In genomic region chr10:132558516-132559413, GRCh38 we compare ENCODE assay signal across 12 cellular contexts.
"Had no signal": no experiment of that assay in that cellular context is flagged by ENCODE, and none has a peak within 500 bp of the region (broad histone marks: within the 10 kb centered on the region; RNA-seq: fewer than 3 reads in every experiment).

No MANE protein-coding gene starts in this region.

- H3K27me3 Mint-ChIP-seq: activated naive CD8-positive, alpha-beta T cell; stimulated activated naive CD8-positive, alpha-beta T cell treated with anti-CD3 and anti-CD28 coated beads, Interleukin-15, Interleukin-2, amounts not matched to agents 100 ng/mL and 50 ng/mL, for 24 hours; T-helper 17 cell had no signal

- H3K9me3 Mint-ChIP-seq: activated T-cell treated with anti-CD3 and anti-CD28 coated beads, Interleukin-2, amount 50 U/mL, for 4 hours; stimulated activated naive CD8-positive, alpha-beta T cell treated with anti-CD3 and anti-CD28 coated beads, Interleukin-15, Interleukin-2, amounts not matched to agents 100 ng/mL and 50 ng/mL, for 24 hours had no signal

- DNase-seq: activated CD4-positive, alpha-beta T cell treated with anti-CD3 and anti-CD28 coated beads, Interleukin-2, amount 50 U/mL, for 48 hours; activated CD8-positive, alpha-beta memory T cell treated with anti-CD3 and anti-CD28 coated beads, Interleukin-2, amount 10 ng/mL, durations not matched to agents 7 days and 5 days; activated effector memory CD4-positive, alpha-beta T cell treated with anti-CD3 and anti-CD28 coated beads, Interleukin-2, amount 50 U/mL, for 16 hours; activated T-cell treated with anti-CD3 and anti-CD28 coated beads, Interleukin-2, amount 50 U/mL, for 4 hours; esophagus squamous epithelium; foreskin fibroblast; stimulated activated CD4-positive, alpha-beta T cell treated with anti-CD3 and anti-CD28 coated beads, Interleukin-2, amount 100 ng/mL, for 48 hours; T-helper 17 cell; testis had no signal

- H3K4me3 ChIP-seq: esophagus squamous epithelium, testis had no signal

- H3K4me3 Mint-ChIP-seq: activated CD8-positive, alpha-beta memory T cell treated with anti-CD3 and anti-CD28 coated beads, Interleukin-2, amount 10 ng/mL, durations not matched to agents 7 days and 5 days; activated naive CD8-positive, alpha-beta T cell; activated T-cell treated with anti-CD3 and anti-CD28 coated beads, Interleukin-2, amount 50 U/mL, for 4 hours; nephron; stimulated activated naive CD8-positive, alpha-beta T cell treated with anti-CD3 and anti-CD28 coated beads, Interleukin-15, Interleukin-2, amounts not matched to agents 100 ng/mL and 50 ng/mL, for 24 hours; T-helper 17 cell had no signal

- H3K27ac Mint-ChIP-seq: activated CD8-positive, alpha-beta memory T cell treated with anti-CD3 and anti-CD28 coated beads, Interleukin-2, amount 10 ng/mL, durations not matched to agents 7 days and 5 days; activated naive CD8-positive, alpha-beta T cell; nephron; stimulated activated naive CD8-positive, alpha-beta T cell treated with anti-CD3 and anti-CD28 coated beads, Interleukin-15, Interleukin-2, amounts not matched to agents 100 ng/mL and 50 ng/mL, for 24 hours; T-helper 17 cell had no signal

- H3K4me1 ChIP-seq: testis had no signal

- H3K27ac ChIP-seq: esophagus squamous epithelium, testis had no signal

- H3K27me3 ChIP-seq: esophagus squamous epithelium, testis had no signal

- ATAC-seq: activated CD8-positive, alpha-beta memory T cell treated with anti-CD3 and anti-CD28 coated beads, Interleukin-2, amount 10 ng/mL, durations not matched to agents 7 days and 5 days; activated T-cell treated with anti-CD3 and anti-CD28 coated beads, Interleukin-2, amount 50 U/mL, for 4 hours; T-helper 17 cell had no signal

- H3K36me3 ChIP-seq: esophagus squamous epithelium had no signal

- H3K9me3 ChIP-seq: esophagus squamous epithelium, testis had no signal

- H3K36me3 Mint-ChIP-seq: activated CD8-positive, alpha-beta memory T cell treated with anti-CD3 and anti-CD28 coated beads, Interleukin-2, amount 10 ng/mL, durations not matched to agents 7 days and 5 days had no signal
